Comparison of ENCODE assay signal across 1 cellular context in genomic region chr1:94962745-94963265, GRCh38.
TF ChIP-seq lines count a peak whose summit lies in the region.

No MANE protein-coding gene starts in this region.

TF ChIP-seq in HepG2, 621 proteins besides CTCF, POLR2A, EP300 and RAD21 (continued from another document and continues in another):
- no peak; the same call in 1 of the 2 replicates for TF ChIP-seq SMAD3 (CRISPR knock-in tag; IDR thresholded peaks at IDR 0.05)
- no peak for TF ChIP-seq PTBP1 (IDR thresholded peaks at IDR 0.05; ENCODE audit: low read depth, low read length, poor library complexity, severe bottlenecking)
- TF ChIP-seq JDP2 (CRISPR knock-in tag; IDR thresholded peaks at IDR 0.05; ENCODE audit: borderline replicate concordance) = no peak
- TF ChIP-seq ZNF570 (CRISPR knock-in tag; IDR thresholded peaks at IDR 0.05; ENCODE audit: borderline replicate concordance) = no peak
- no peak for TF ChIP-seq GPN1 (CRISPR knock-in tag; IDR thresholded peaks at IDR 0.05; ENCODE audit: borderline replicate concordance)
- TF ChIP-seq ZBTB8A (CRISPR knock-in tag; IDR thresholded peaks at IDR 0.05; ENCODE audit: borderline replicate concordance, low read depth) = no peak
- no peak for TF ChIP-seq AFF4 (CRISPR knock-in tag; IDR thresholded peaks at IDR 0.05)
- TF ChIP-seq RBFOX2 (IDR thresholded peaks at IDR 0.05; ENCODE audit: low read depth, low read length) = no peak
- 0 out of 2 replicates have a peak, but pooled peaks have one; percentile 47 for TF ChIP-seq TFDP2 (CRISPR knock-in tag; IDR thresholded peaks at IDR 0.05)
- peak; percentile 85 for TF ChIP-seq NR2F6 (IDR thresholded peaks at IDR 0.05)
- peak; percentile 74 for TF ChIP-seq NR2F6 (CRISPR knock-in tag; IDR thresholded peaks at IDR 0.05)
- TF ChIP-seq AKAP8 (CRISPR knock-in tag; IDR thresholded peaks at IDR 0.05) = no peak
- TF ChIP-seq ZNF503 (CRISPR knock-in tag; IDR thresholded peaks at IDR 0.05) = peak; percentile 52; the same call in 1 of the 2 replicates
- 0 out of 2 replicates have a peak, but pooled peaks have one; percentile 15 for TF ChIP-seq ATF5 (CRISPR knock-in tag; IDR thresholded peaks at IDR 0.05; ENCODE audit: low read depth)
- TF ChIP-seq KLF6 (CRISPR knock-in tag; IDR thresholded peaks at IDR 0.05) = peak; percentile 71; the same call in 1 of the 2 replicates
- TF ChIP-seq ARNTL (CRISPR knock-in tag; IDR thresholded peaks at IDR 0.05) = peak; percentile 25; the same call in 1 of the 2 replicates
- no peak for TF ChIP-seq ZMAT3 (CRISPR knock-in tag; conservative IDR thresholded peaks at IDR 0.05)
- no peak for TF ChIP-seq ZFP36 (IDR thresholded peaks at IDR 0.05; ENCODE audit: borderline replicate concordance, low read depth, low read length, partially characterized antibody)
- TF ChIP-seq ZNF280D (CRISPR knock-in tag; IDR thresholded peaks at IDR 0.05) = no peak
- no peak for TF ChIP-seq ZHX1 (CRISPR knock-in tag; IDR thresholded peaks at IDR 0.05; ENCODE audit: low read depth)
- TF ChIP-seq ETS1 (CRISPR knock-in tag; IDR thresholded peaks at IDR 0.05) = no peak
- no peak for TF ChIP-seq NFIB (CRISPR knock-in tag; IDR thresholded peaks at IDR 0.05; ENCODE audit: borderline replicate concordance)
- TF ChIP-seq FOXJ3 (CRISPR knock-in tag; IDR thresholded peaks at IDR 0.05; ENCODE audit: borderline replicate concordance) = peak; percentile 60; the same call in 1 of the 2 replicates
- peak; percentile 51; the same call in 1 of the 2 replicates for TF ChIP-seq ZMYM3 (CRISPR knock-in tag; IDR thresholded peaks at IDR 0.05)
- TF ChIP-seq SP1 (IDR thresholded peaks at IDR 0.05) = no peak
- no peak for TF ChIP-seq SP1 (CRISPR knock-in tag; IDR thresholded peaks at IDR 0.05)
- no peak for TF ChIP-seq ZNF800 (CRISPR knock-in tag; IDR thresholded peaks at IDR 0.05)
- no peak for TF ChIP-seq CREBL2 (CRISPR knock-in tag; IDR thresholded peaks at IDR 0.05; ENCODE audit: borderline replicate concordance)
- TF ChIP-seq PRDM10 (CRISPR knock-in tag; IDR thresholded peaks at IDR 0.05; ENCODE audit: low read depth) = no peak
- TF ChIP-seq SMC3 (IDR thresholded peaks at IDR 0.05; ENCODE audit: low read length) = peak; percentile 22; the same call in 1 of the 2 replicates
- 0 out of 2 replicates have a peak, but pooled peaks have one; percentile 8 for TF ChIP-seq ZNF629 (CRISPR knock-in tag; conservative IDR thresholded peaks at IDR 0.05)
- no peak for TF ChIP-seq SRSF4 (IDR thresholded peaks at IDR 0.05; ENCODE audit: low read depth, low read length, poor library complexity, severe bottlenecking)
- TF ChIP-seq ZNF280B (CRISPR knock-in tag; IDR thresholded peaks at IDR 0.05; ENCODE audit: borderline replicate concordance) = no peak
